In genomic region chr11:46237248-46238077, GRCh38 we compare ENCODE assay signal across 8 cellular contexts. TPM values are rescaled to one million over a fixed set of nuclear protein-coding genes. Genes with fewer than 3 reads are reported as not detected.
DNase-seq lines count a peak whose midpoint lies in the region; ATAC-seq lines count a peak whose summit lies in the region.

No MANE protein-coding gene starts in this region.

- peak overlapping the region; percentile 13 for H3K14ac ChIP-seq in trophoblast cell (ENCODE audit: low read length)

- no peak overlapping the region for H3K9ac ChIP-seq in trophoblast cell (ENCODE audit: low read length)

- H3K23ac ChIP-seq in trophoblast cell (ENCODE audit: low read length): no peak overlapping the region

- peak overlapping the region; percentile 64 for H4K8ac ChIP-seq in trophoblast cell (ENCODE audit: low read depth, low read length)

- no peaks in the 10 kb centered on the region for H3K79me1 ChIP-seq in trophoblast cell (ENCODE audit: low read length)

- H3K27ac ChIP-seq in SJSA1 (peak overlapping the region; percentile 59), trophoblast cell (ENCODE audit: low read depth, low read length) (peak overlapping the region; percentile 24), aorta (ENCODE audit: low read depth in 1 of 2, low read length in 2 of 2) (no peak overlapping the region)

- H2BK12ac ChIP-seq in trophoblast cell (ENCODE audit: low read length): no peak overlapping the region

- H2BK5ac ChIP-seq in trophoblast cell (ENCODE audit: low read depth, low read length, poor library complexity): no peak overlapping the region

- H3K79me2 ChIP-seq in trophoblast cell (ENCODE audit: control insufficient read depth, insufficient read depth, low read length, poor library complexity): no peaks in the 10 kb centered on the region

- H4K91ac ChIP-seq in trophoblast cell (ENCODE audit: low read depth, low read length): peak overlapping the region; percentile 74

- peak; percentile 64 for DNase-seq in NCI-H748 (lab: John Stamatoyannopoulos, UW; ENCODE audit: unreplicated experiment)
- DNase-seq in NCI-H748 treated with DMSO at 0.1 percent for 48 hours (lab: John Stamatoyannopoulos, UW): no peak
- DNase-seq in SJSA1 (ENCODE audit: low read depth in 1 of 2, low spot score in 2 of 2): peak; percentile 89 to 90
- DNase-seq in activated naive CD4-positive, alpha-beta T cell treated with anti-CD3 and anti-CD28 coated beads, Interleukin-2, amount 50 U/mL, for 16 hours: peak; percentile 55
- peak; percentile 72 for DNase-seq in Right ventricle myocardium superior
- peak; percentile 70 to 73 for DNase-seq in trophoblast cell
- DNase-seq in aorta: peak; percentile 75 to 90

- WGBS in trophoblast cell (ENCODE audit: extremely low coverage, insufficient coverage, insufficient read length): no CpG with 5 or more reads among the region's 59 CpGs
- 10 to 11% methylated on average over 46 to 59 of the region's 59 CpGs for WGBS in aorta, 2 donors

- 0 out of 2 replicates have a peak, but pooled peaks cover 7% of the 10 kb centered on the region for H3K36me3 ChIP-seq in SJSA1
- H3K36me3 ChIP-seq in trophoblast cell (ENCODE audit: control insufficient read depth in 1 of 2, insufficient read depth in 2 of 2, low read length in 2 of 2): no peaks in the 10 kb centered on the region
- H3K36me3 ChIP-seq in aorta (ENCODE audit: control insufficient read depth in 1 of 2, insufficient read depth in 2 of 2, low read length in 1 of 2): no peaks in the 10 kb centered on the region

- H3K4me3 ChIP-seq in SJSA1 (peak overlapping the region; percentile 56), trophoblast cell (ENCODE audit: low read depth, low read length) (peak overlapping the region; percentile 68), aorta (ENCODE audit: low read length in 2 of 2) (peak overlapping the region; percentile 11 to 52)

- no peak overlapping the region for H2AK5ac ChIP-seq in trophoblast cell (ENCODE audit: low read length)

- H3K4me1 ChIP-seq in SJSA1 (replicated peaks) (peaks cover 38% of the 10 kb centered on the region), trophoblast cell (ENCODE audit: control insufficient read depth in 1 of 2, insufficient read depth in 2 of 2, low read length in 2 of 2) (peaks cover 22 to 27% of the 10 kb centered on the region in 2 experiments), aorta (ENCODE audit: control insufficient read depth in 1 of 2, insufficient read depth in 2 of 2, low read length in 2 of 2) (no peaks in the 10 kb centered on the region)

- H2AFZ ChIP-seq in trophoblast cell (ENCODE audit: insufficient read depth, low read length, poor library complexity): peak overlapping the region; percentile 43

- H3K4me2 ChIP-seq in trophoblast cell (ENCODE audit: low read length): peak overlapping the region; percentile 84

- H3K4ac ChIP-seq in trophoblast cell (ENCODE audit: low read depth, low read length): no peak overlapping the region

- H3K18ac ChIP-seq in trophoblast cell (ENCODE audit: low read length): no peak overlapping the region

- intact Hi-C loops in Right ventricle myocardium superior (cut with DNase I) (loop anchor here (10.0 kb wide), 1 partner anchor 113 kb away; the partner anchor contains the start of gene PHF21A), aorta (cut with DNase I) (loop anchor here in 1 of 2 donors (2.0 kb wide), 1 partner anchor 71 kb away; no protein-coding TSS in a partner anchor)

- ATAC-seq in Right ventricle myocardium superior (ENCODE audit: poor library complexity): peak; percentile 48
- peak; percentile 43 for ATAC-seq in aorta (ENCODE audit: low FRiP score)
- no peak for ATAC-seq in HG02970 (IDR thresholded peaks at IDR 0.05; ENCODE audit: low FRiP score, unreplicated experiment)

- H3K27me3 ChIP-seq in SJSA1 (replicated peaks) (no peaks in the 10 kb centered on the region), trophoblast cell (ENCODE audit: insufficient read depth, low read length) (no peaks in the 10 kb centered on the region), aorta (ENCODE audit: control insufficient read depth in 1 of 2, insufficient read depth in 2 of 2, low read length in 1 of 2) (no peaks in the 10 kb centered on the region)

- H2BK120ac ChIP-seq in trophoblast cell (ENCODE audit: insufficient read depth, low read length, poor library complexity): peak overlapping the region; percentile 43

- peak overlapping the region; percentile 46 for H4K12ac ChIP-seq in trophoblast cell (ENCODE audit: low read depth, low read length)

- H3K9me3 ChIP-seq in SJSA1 (replicated peaks): no peaks in the 10 kb centered on the region
- no peaks in the 10 kb centered on the region for H3K9me3 ChIP-seq in trophoblast cell (ENCODE audit: insufficient read depth, low read depth, low read length)
- H3K9me3 ChIP-seq in aorta (ENCODE audit: control insufficient read depth, low read length): peaks cover 1% of the 10 kb centered on the region

RNA-seq across cellular contexts. Expression of gene CREB3L1, which starts 40.0 kb away (rescaled TPM):
- 12.1 and 22.7 TPM in 2 replicates for total RNA-seq in SJSA1 (2014; rRNA removed; shearing (Covaris generic))
- total RNA-seq in Right ventricle myocardium superior: 69.2 TPM
- polyA plus RNA-seq in trophoblast cell (2013): 53.7 and 54.2 TPM in 2 replicates
- total RNA-seq in aorta: 10 to 100 TPM; 10.5 to 18.4 TPM
- 1 to 10 TPM; 6.9 to 8.5 TPM for polyA plus RNA-seq in aorta

Comparison
In these comparisons a context has a peak if more than half of its experiments do, and no peak if none do; other contexts are left out.
1. H3K27ac ChIP-seq: peak in SJSA1 (single experiment) and trophoblast cell (single experiment); none in aorta (0 of 2).
2. Peak in every context shown above with its lines, with median percentiles within 50 percentile points of each other: H3K4me3 ChIP-seq.